ENCODE assay signal across 22 cellular contexts in the genomic region with DNA sequence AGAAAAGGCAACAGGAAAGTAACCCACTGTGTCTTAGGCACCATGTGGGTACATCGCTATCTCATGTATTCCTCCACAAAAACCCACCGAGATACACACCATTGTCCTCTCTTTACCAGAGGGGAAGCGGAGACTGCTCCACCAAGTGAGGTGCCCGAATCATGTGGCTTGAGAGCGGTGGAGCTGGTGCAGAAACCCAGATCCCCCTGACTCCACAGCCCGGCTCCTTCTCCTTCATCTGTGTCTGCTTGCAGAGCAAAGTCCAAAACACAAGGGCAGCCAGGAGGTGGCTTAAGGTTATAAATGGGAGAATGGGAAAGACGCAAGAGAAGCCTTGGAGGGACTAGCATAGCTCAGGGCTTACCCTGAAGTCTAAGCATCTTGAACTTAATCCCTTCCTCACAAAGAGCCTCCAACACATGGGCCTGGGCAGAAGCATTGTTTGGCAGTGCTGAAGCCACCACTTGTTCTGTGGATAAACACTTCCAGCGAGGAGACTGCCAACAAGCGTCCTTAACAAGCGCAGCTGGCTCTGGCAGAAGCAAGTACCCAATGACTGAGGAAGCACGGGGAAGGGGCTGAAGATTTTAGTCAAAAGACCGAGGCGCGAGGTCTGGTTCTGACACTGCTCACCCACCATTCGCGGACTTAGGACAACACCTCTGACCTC.
DNase-seq lines count a peak whose midpoint lies in the region; ATAC-seq, FAIRE-seq and TF ChIP-seq lines count a peak whose summit lies in the region.
"Had no signal": no experiment of that assay in that cellular context is flagged by ENCODE, and none has a peak within 500 bp of the region (broad histone marks: within the 10 kb centered on the region; RNA-seq: fewer than 3 reads in every experiment).

No MANE protein-coding gene starts in this region.

- CTCF ChIA-PET in HEK293T (lab: Yijun Ruan, JAX), result interaction anchor here (0.6 kb wide), 1 partner anchor 16 kb away, joined by 3 read pairs; no protein-coding TSS in a partner anchor

- H3K9me3 ChIP-seq in left ventricle myocardium inferior (replicated peaks), result no peaks in the 10 kb centered on the region
- H3K9me3 ChIP-seq in testis, result no peaks in the 10 kb centered on the region
- H3K9me3 ChIP-seq: A549, lower lobe of right lung, ovary, Peyer's patch had no signal

- H3K36me3 ChIP-seq in bronchial epithelial cell (ENCODE audit: control insufficient read depth, insufficient read depth, low read length) (no peaks in the 10 kb centered on the region), left ventricle myocardium inferior (peaks cover 9% of the 10 kb centered on the region), testis (ENCODE audit: low read depth, missing control alignments) (no peaks in the 10 kb centered on the region)
- H3K36me3 ChIP-seq: lower lobe of right lung, ovary, Peyer's patch had no signal

- peaks cover 10% of the 10 kb centered on the region for H3K4me1 ChIP-seq in left ventricle myocardium inferior
- no peaks in the 10 kb centered on the region for H3K4me1 ChIP-seq in testis
- H3K4me1 ChIP-seq: A549, lower lobe of right lung, Peyer's patch had no signal

- no peak for TF ChIP-seq POLR2A in testis (IDR thresholded peaks at IDR 0.05)

- peak; percentile 55 for FAIRE-seq in bronchial epithelial cell (lab: Jason Lieb, UNC)
- FAIRE-seq: A549, endometrium had no signal

- DNase-seq in C1 segment of cervical spinal cord (lab: John Stamatoyannopoulos, UW), result peak in 8 of 14 donors; percentile 13 to 63 (median 50)
- no peak for DNase-seq in bronchial epithelial cell (ENCODE audit: low read depth)
- DNase-seq in left ventricle myocardium inferior, result peak; percentile 31
- peak in 9 of 10 donors; percentile 44 to 91 (median 64) for DNase-seq in posterior cingulate gyrus
- DNase-seq in HEK293T (ENCODE audit: extremely low spot score), result no peak
- no peak for DNase-seq in testis
- DNase-seq in NCI-H748 (lab: John Stamatoyannopoulos, UW; ENCODE audit: unreplicated experiment), result no peak
- DNase-seq: activated CD4-positive, alpha-beta T cell treated with anti-CD3 and anti-CD28 coated beads for 36 hours; activated gamma-delta T cell treated with Interleukin-2 at 50 U/mL for 16 hours; DMS153; foreskin fibroblast; lower lobe of right lung; NCI-H1417; NCI-H2171 treated with DMSO at 0.1 percent for 48 hours; NCI-H774; ovary; Peyer's patch; stimulated activated CD4-positive, alpha-beta T cell treated with anti-CD3 and anti-CD28 coated beads, Interleukin-4, amount 100 ng/mL, for 24 hours had no signal

- no peaks in the 10 kb centered on the region for H3K27me3 ChIP-seq in bronchial epithelial cell (ENCODE audit: control insufficient read depth, insufficient read depth, low read length)
- no peaks in the 10 kb centered on the region for H3K27me3 ChIP-seq in left ventricle myocardium inferior (ENCODE audit: low read depth)
- H3K27me3 ChIP-seq in testis, result no peaks in the 10 kb centered on the region
- H3K27me3 ChIP-seq: ovary, Peyer's patch had no signal

- H3K4me3 ChIP-seq in bronchial epithelial cell (ENCODE audit: low read depth, low read length), result no peak overlapping the region
- no peak overlapping the region for H3K4me3 ChIP-seq in left ventricle myocardium inferior
- H3K4me3 ChIP-seq in testis, result no peak overlapping the region
- H3K4me3 ChIP-seq: A549, lower lobe of right lung, ovary, Peyer's patch, smooth muscle cell had no signal

- no peak for ATAC-seq in HG03469 (IDR thresholded peaks at IDR 0.05; ENCODE audit: unreplicated experiment)
- ATAC-seq: A549; activated CD4-positive, alpha-beta T cell treated with anti-CD3 and anti-CD28 coated beads for 36 hours had no signal

- TF ChIP-seq CTCF in bronchial epithelial cell (IDR thresholded peaks at IDR 0.05; ENCODE audit: insufficient read depth, low read length, severe bottlenecking) (no peak), left ventricle myocardium inferior (IDR thresholded peaks at IDR 0.05; ENCODE audit: borderline replicate concordance) (no peak), testis (IDR thresholded peaks at IDR 0.05) (no peak)

- peak overlapping the region; percentile 28 for H3K27ac ChIP-seq in left ventricle myocardium inferior (replicated peaks)
- no peak overlapping the region for H3K27ac ChIP-seq in testis
- H3K27ac ChIP-seq: A549, ovary, Peyer's patch had no signal

- POLR2A ChIA-PET in HEK293T (lab: Yijun Ruan, JAX), result no interaction called here

- intact Hi-C loops in left ventricle myocardium inferior (cut with micrococcal nuclease), result no loop called here
- intact Hi-C loops in posterior cingulate gyrus (cut with DNase I), result no loop called here
- intact Hi-C loops in testis (cut with DNase I; ENCODE audit: low total_unique reads), result no loop called here

- 91 to 94% methylated on average over 16 of the region's 16 CpGs for WGBS in testis, 2 donors

TF ChIP-seq in HEK293T, 16 proteins besides CTCF, POLR2A, EP300 and RAD21:
- TF ChIP-seq HDGF (IDR thresholded peaks at IDR 0.05; ENCODE audit: borderline replicate concordance) (no peak), ELF4 (IDR thresholded peaks at IDR 0.05) (no peak), FOXM1 (IDR thresholded peaks at IDR 0.05; ENCODE audit: borderline replicate concordance) (no peak), L3MBTL2 (conservative IDR thresholded peaks at IDR 0.05) (no peak), CTBP1 (IDR thresholded peaks at IDR 0.05; ENCODE audit: borderline replicate concordance) (no peak), SP1 (IDR thresholded peaks at IDR 0.05) (no peak)
TF ChIP-seq in HEK293T: peak in this region for 0.

Comparison
In these comparisons a context has a peak if more than half of its experiments do, and no peak if none do; other contexts are left out.
1. DNase-seq: peak in C1 segment of cervical spinal cord (8 of 14), left ventricle myocardium inferior (single experiment) and posterior cingulate gyrus (9 of 10); none in bronchial epithelial cell (single experiment), HEK293T (single experiment), testis (single experiment) and NCI-H748 (single experiment).